In the genomic region with DNA sequence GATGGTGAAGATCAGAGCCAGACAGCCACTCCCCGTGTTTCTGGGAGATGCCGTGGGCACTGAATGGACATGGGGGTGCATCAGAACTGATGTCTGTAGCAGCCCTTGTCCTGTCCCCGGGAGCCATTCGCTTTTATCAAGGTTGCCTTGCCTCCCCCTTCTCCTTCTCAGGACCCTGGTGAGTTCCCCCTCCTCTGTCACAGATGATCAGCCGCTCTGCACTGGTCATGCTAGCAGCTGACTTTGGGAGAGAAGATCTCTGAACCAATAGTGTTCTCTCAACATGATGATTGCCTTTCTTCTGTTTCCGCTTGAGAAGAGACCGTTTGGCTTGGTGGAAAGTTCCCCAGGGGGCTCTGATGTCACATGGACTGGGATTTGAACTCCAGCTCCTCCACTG, we compare ENCODE assay signal across 27 cellular contexts.
"Had no signal": no experiment of that assay in that cellular context is flagged by ENCODE, and none has a peak within 500 bp of the region (broad histone marks: within the 10 kb centered on the region; RNA-seq: fewer than 3 reads in every experiment).

No MANE protein-coding gene starts in this region.

- H3K36me3 ChIP-seq: gastroesophageal sphincter, heart right ventricle, lower lobe of right lung, neutrophil, pancreas, prostate gland, sigmoid colon, thoracic aorta, tibial nerve, upper lobe of left lung had no signal

- H3K4me1 ChIP-seq: gastroesophageal sphincter, pancreas, prostate gland, sigmoid colon had no signal

- H3K9me3 Mint-ChIP-seq: natural killer cell; neural crest cell; stimulated activated effector memory CD8-positive, alpha-beta T cell treated with anti-CD3 and anti-CD28 coated beads, Interleukin-12 subunit alpha, Interleukin-12 subunit beta, amount 100 ng/mL, for 72 hours had no signal

- H3K4me3 ChIP-seq: dorsolateral prefrontal cortex, gastroesophageal sphincter, heart right ventricle, lower lobe of right lung, pancreas, prostate gland, sigmoid colon, thoracic aorta, tibial nerve, upper lobe of left lung had no signal

- H3K4me3 Mint-ChIP-seq: natural killer cell; neural crest cell; stimulated activated effector memory CD8-positive, alpha-beta T cell treated with anti-CD3 and anti-CD28 coated beads, Interleukin-12 subunit alpha, Interleukin-12 subunit beta, amount 100 ng/mL, for 72 hours had no signal

- DNase-seq: cerebellar nuclear complex; dorsolateral prefrontal cortex; effector CD4-positive, alpha-beta T cell; foreskin fibroblast; heart right ventricle; hippocampal formation; kidney glomerular epithelial cell; left colon; left ventricle myocardium superior; lower lobe of right lung; natural killer cell; pancreas; right cardiac atrium; sigmoid colon; stimulated activated CD4-positive, alpha-beta T cell treated with anti-CD3 and anti-CD28 coated beads, Interleukin-2, amount 100 ng/mL, for 24 hours; stimulated activated CD4-positive, alpha-beta T cell treated with anti-CD3 and anti-CD28 coated beads, Interleukin-4, amount 100 ng/mL, for 24 hours; stimulated activated naive CD8-positive, alpha-beta T cell treated with anti-CD3 and anti-CD28 coated beads, Interleukin-15, Interleukin-2, amounts not matched to agents 100 U/mL and 50 U/mL, for 24 hours; upper lobe of left lung had no signal

- H3K27me3 ChIP-seq: dorsolateral prefrontal cortex, heart right ventricle, neutrophil, pancreas, sigmoid colon, tibial nerve, upper lobe of left lung had no signal

- H3K27ac ChIP-seq: epithelial cell of prostate, gastroesophageal sphincter, heart right ventricle, lower lobe of right lung, neutrophil, pancreas, prostate gland, sigmoid colon, thoracic aorta, tibial nerve, upper lobe of left lung had no signal

- H3K4me1 Mint-ChIP-seq: natural killer cell had no signal

- H3K27ac Mint-ChIP-seq: natural killer cell; stimulated activated effector memory CD8-positive, alpha-beta T cell treated with anti-CD3 and anti-CD28 coated beads, Interleukin-12 subunit alpha, Interleukin-12 subunit beta, amount 100 ng/mL, for 72 hours had no signal

- ATAC-seq: esophagus mucosa; gastroesophageal sphincter; left colon; lower lobe of right lung; natural killer cell; pancreas; right cardiac atrium; stimulated activated effector memory CD8-positive, alpha-beta T cell treated with anti-CD3 and anti-CD28 coated beads, Interleukin-12 subunit alpha, Interleukin-12 subunit beta, amount 100 ng/mL, for 72 hours; stimulated activated naive CD8-positive, alpha-beta T cell treated with anti-CD3 and anti-CD28 coated beads, Interleukin-15, Interleukin-2, amounts not matched to agents 100 U/mL and 50 U/mL, for 24 hours had no signal

- H3K9me3 ChIP-seq: gastroesophageal sphincter, heart right ventricle, lower lobe of right lung, neutrophil, pancreas, prostate gland, sigmoid colon, thoracic aorta, tibial nerve, upper lobe of left lung had no signal

- H3K36me3 Mint-ChIP-seq: natural killer cell; stimulated activated effector memory CD8-positive, alpha-beta T cell treated with anti-CD3 and anti-CD28 coated beads, Interleukin-12 subunit alpha, Interleukin-12 subunit beta, amount 100 ng/mL, for 72 hours had no signal
